In genomic region chr4:24576276-24576675, GRCh38 we compare ENCODE assay signal across 20 cellular contexts. TPM values are rescaled to one million over a fixed set of nuclear protein-coding genes. Genes with fewer than 3 reads are reported as not detected.
A peak's percentile ranks its signal among the peaks of the same experiment; 100 is the strongest.
DNase-seq lines count a peak whose midpoint lies in the region; ATAC-seq, FAIRE-seq and TF ChIP-seq lines count a peak whose summit lies in the region.
"Had no signal": no experiment of that assay in that cellular context is flagged by ENCODE, and none has a peak within 500 bp of the region (broad histone marks: within the 10 kb centered on the region; RNA-seq: fewer than 3 reads in every experiment).

No MANE protein-coding gene starts in this region.

- CTCF ChIA-PET in CD4-positive, alpha-beta T cell (lab: Charles Lee): interaction anchor here (1.2 kb wide), 1 partner anchor 36 kb away, joined by 3 read pairs; no protein-coding TSS in a partner anchor
- CTCF ChIA-PET in GM12878 (lab: Yijun Ruan, JAX): interaction anchor here (2.8 kb wide), 1 partner anchor 25 kb away, joined by 9 read pairs; no protein-coding TSS in a partner anchor

- FAIRE-seq in GM12891 (lab: Jason Lieb, UNC) (peak; percentile 60), GM12878 (lab: Jason Lieb, UNC) (no peak)

- H3K9me3 Mint-ChIP-seq in CD4-positive, alpha-beta T cell: no peaks in the 10 kb centered on the region
- H3K9me3 Mint-ChIP-seq in nephron progenitor cell: peaks cover 38% of the 10 kb centered on the region

- no peak for DNase-seq in CD4-positive, alpha-beta T cell
- DNase-seq in GM12891 (ENCODE audit: insufficient read length, low spot score) (no peak), GM12878 (ENCODE audit: low read depth, low spot score) (no peak), nephron progenitor cell (no peak), mucosa of gallbladder (ENCODE audit: low spot score) (no peak), cortex of kidney (lab: John Stamatoyannopoulos, UW) (no peak)
- DNase-seq: DMS79, GM23248, KG1, MV-4-11, NCI-H1417, NCI-H187 treated with DMSO at 0.1 percent for 48 hours, NCI-H226, NCI-H524 treated with DMSO at 0.1 percent for 48 hours, PC-3, RPMI8226, SHP77 treated with DMSO at 0.1 percent for 48 hours, SK-N-SH had no signal

- H3K4me3 ChIP-seq in GM12878: no peak overlapping the region
- H3K4me3 ChIP-seq: BLaER1 treated with 17β-estradiol and CSF1 and Interleukin-3, amounts not matched to agents 10 nM and 100 nM; GM23248 had no signal

- WGBS in GM12878 (ENCODE audit: insufficient coverage, insufficient replicate concordance, low lambda C conversion rate, missing lambda C conversion rate): over 99% methylated on average over 17 of the region's 17 CpGs

- no TSS peak for BruUV-seq in GM12878 (replicated peaks; lab: Mats Ljungman, UMichigan)

- H3K79me2 ChIP-seq in GM12878 (ENCODE audit: control insufficient read depth, insufficient read depth, low read length): peaks cover 96% of the 10 kb centered on the region

- peaks cover 83% of the 10 kb centered on the region for H3K4me1 Mint-ChIP-seq in CD4-positive, alpha-beta T cell (ENCODE audit: low read depth)
- peaks cover 11% of the 10 kb centered on the region for H3K4me1 Mint-ChIP-seq in nephron progenitor cell

- H3K9ac ChIP-seq in GM12878 (ENCODE audit: control insufficient read depth, insufficient read depth, low read length): no peak overlapping the region
- H3K9ac ChIP-seq: BLaER1 treated with 17β-estradiol and CSF1 and Interleukin-3, amounts not matched to agents 10 nM and 100 nM; GM23248; SK-N-SH had no signal

- intact Hi-C loops in CD4-positive, alpha-beta T cell (cut with DNase I, micrococcal nuclease): no loop called here
- intact Hi-C loops in GM12878 (cut with micrococcal nuclease; ENCODE audit: unreplicated experiment): loop anchor here (5.0 kb wide), 1 partner anchor 34 kb away; no protein-coding TSS in a partner anchor

- peaks cover 83% of the 10 kb centered on the region for H3K36me3 Mint-ChIP-seq in CD4-positive, alpha-beta T cell (ENCODE audit: low read depth)
- peaks cover 98% of the 10 kb centered on the region for H3K36me3 Mint-ChIP-seq in nephron progenitor cell (ENCODE audit: low read depth)

- in situ Hi-C loops in GM12878 (cut with MboI): loop anchor here (25.0 kb wide), 1 partner anchor 1239 kb away; no protein-coding TSS in a partner anchor

- H3K27me3 Mint-ChIP-seq in CD4-positive, alpha-beta T cell: no peaks in the 10 kb centered on the region
- H3K27me3 Mint-ChIP-seq in nephron progenitor cell (ENCODE audit: low read depth, poor library complexity): no peaks in the 10 kb centered on the region

- TF ChIP-seq EP300 in GM12878 (IDR thresholded peaks at IDR 0.05; ENCODE audit: borderline replicate concordance in 1 of 2, control insufficient read depth in 1 of 2, low read depth in 2 of 2, low read length in 2 of 2): no peak

- peaks cover 3 to 45% of the 10 kb centered on the region in 2 experiments for H3K36me3 ChIP-seq in GM12878 (ENCODE audit: control insufficient read depth in 2 of 2, insufficient read depth in 2 of 2, low read length in 1 of 2)

- H3K9me3 ChIP-seq in CD4-positive, alpha-beta T cell (ENCODE audit: control insufficient read depth, low read length): no peaks in the 10 kb centered on the region
- no peaks in the 10 kb centered on the region; the same call in none of the 3 replicates for H3K9me3 ChIP-seq in GM12878 (replicated peaks; ENCODE audit: control insufficient read depth, insufficient read depth, low read length)
- H3K9me3 ChIP-seq: SK-N-SH had no signal

- SMC1A ChIA-PET in GM12878 (lab: Charles Lee; ENCODE audit: uncharacterized antibody, unreplicated experiment): no interaction called here

- TF ChIP-seq RAD21 in GM12878 (IDR thresholded peaks at IDR 0.05; ENCODE audit: insufficient read depth, low read depth, low read length): no peak

- H3K27me3 ChIP-seq in CD4-positive, alpha-beta T cell (ENCODE audit: control insufficient read depth, insufficient read depth, low read length): no peaks in the 10 kb centered on the region
- no peaks in the 10 kb centered on the region for H3K27me3 ChIP-seq in GM12878 (replicated peaks in 1 of 2; ENCODE audit: control insufficient read depth in 2 of 2, insufficient read depth in 2 of 2, low read length in 1 of 2)
- H3K27me3 ChIP-seq: BLaER1 treated with 17β-estradiol and CSF1 and Interleukin-3, amounts not matched to agents 10 nM and 100 nM had no signal

- RAD21 ChIA-PET in GM12878 (lab: Charles Lee; ENCODE audit: unreplicated experiment): no interaction called here

- POLR2A ChIA-PET in CD4-positive, alpha-beta T cell (lab: Charles Lee): interaction anchor here (4.7 kb wide), 1 partner anchor 9 kb away, joined by 24 read pairs; the partner anchor contains the start of gene DHX15
- POLR2A ChIA-PET in GM12878 (lab: Charles Lee): no interaction called here

- H3K4me3 Mint-ChIP-seq in CD4-positive, alpha-beta T cell: no peak overlapping the region
- no peak overlapping the region for H3K4me3 Mint-ChIP-seq in nephron progenitor cell

- peaks cover 3% of the 10 kb centered on the region for H3K4me1 ChIP-seq in GM12878 (ENCODE audit: control insufficient read depth, insufficient read depth, low read length)

- H2AFZ ChIP-seq in GM12878 (ENCODE audit: control insufficient read depth, low read depth, low read length): no peak overlapping the region
- H2AFZ ChIP-seq: GM23248 had no signal

- H3K4me2 ChIP-seq in GM12878 (ENCODE audit: control insufficient read depth, insufficient read depth): peak overlapping the region; percentile 55
- H3K4me2 ChIP-seq: BLaER1 treated with 17β-estradiol and CSF1 and Interleukin-3, amounts not matched to agents 10 nM and 100 nM; SK-N-SH had no signal

- TF ChIP-seq POLR2A in GM12891 (IDR thresholded peaks at IDR 0.05; ENCODE audit: low read depth, low read length) (no peak), GM12878 (IDR thresholded peaks at IDR 0.05; ENCODE audit: low read depth, low read length) (no peak)

- no peak overlapping the region for H3K27ac ChIP-seq in CD4-positive, alpha-beta T cell (ENCODE audit: low read depth, low read length)
- no peak overlapping the region for H3K27ac ChIP-seq in GM12878 (ENCODE audit: control insufficient read depth, insufficient read depth)
- H3K27ac ChIP-seq: BLaER1 treated with 17β-estradiol and CSF1 and Interleukin-3, amounts not matched to agents 10 nM and 100 nM; GM23248 had no signal

- no peak for TF ChIP-seq CTCF in CD4-positive, alpha-beta T cell (IDR thresholded peaks at IDR 0.05)
- TF ChIP-seq CTCF in GM12878 (IDR thresholded peaks at IDR 0.05 in 2 of 3, conservative IDR thresholded peaks at IDR 0.05 in 1 of 3; ENCODE audit: control insufficient read depth in 2 of 3, extremely low read depth in 1 of 3, insufficient read depth in 1 of 3, low read depth in 3 of 3, low read length in 3 of 3) (no peak), nephron progenitor cell (IDR thresholded peaks at IDR 0.05) (no peak)

- ATAC-seq in CD4-positive, alpha-beta T cell (ENCODE audit: poor library complexity): no peak
- ATAC-seq in GM12878 (no peak), GM18517 (IDR thresholded peaks at IDR 0.05; ENCODE audit: unreplicated experiment) (no peak)
- ATAC-seq: PC-3 had no signal

- H4K20me1 ChIP-seq in GM12878 (ENCODE audit: control insufficient read depth, insufficient read depth): peaks cover 18% of the 10 kb centered on the region; the same call in 1 of the 2 replicates

- H3K27ac Mint-ChIP-seq in CD4-positive, alpha-beta T cell: peak overlapping the region; percentile 40
- H3K27ac Mint-ChIP-seq in nephron progenitor cell: peak overlapping the region; percentile 91

TF ChIP-seq in GM12891, 5 proteins besides CTCF, POLR2A, EP300 and RAD21:
- TF ChIP-seq POLR2AphosphoS5 (IDR thresholded peaks at IDR 0.05; ENCODE audit: low read depth, low read length) (no peak), TAF1 (IDR thresholded peaks at IDR 0.05; ENCODE audit: low read depth, low read length) (no peak), POU2F2 (IDR thresholded peaks at IDR 0.05; ENCODE audit: low read depth, low read length) (no peak), SPI1 (IDR thresholded peaks at IDR 0.05; ENCODE audit: low read depth, low read length) (no peak), PAX5 (IDR thresholded peaks at IDR 0.05; ENCODE audit: insufficient read depth, low read length, severe bottlenecking) (no peak)

TF ChIP-seq in GM12878, 131 proteins besides CTCF, POLR2A, EP300 and RAD21:
- TF ChIP-seq BRCA1 (IDR thresholded peaks at IDR 0.05; ENCODE audit: low read depth, low read length): no peak
TF ChIP-seq in GM12878: peak in this region for 0.

RNA-seq across cellular contexts. Expression of gene DHX15, which starts 8.1 kb away (rescaled TPM):
- total RNA-seq in CD4-positive, alpha-beta T cell: 100 to 1,000 TPM; 208 to 209 TPM
- 107 TPM for polyA plus RNA-seq in GM12891 (2012; ENCODE audit: low read depth, missing spikeins)
- 593 and 596 TPM in 2 replicates for total RNA-seq in GM12878 (2013; cell fraction: nucleolus; rRNA removed)
- total RNA-seq in GM12878 (2014; rRNA removed): 269 and 322 TPM in 2 replicates
- 223 and 228 TPM in 2 replicates for total RNA-seq in GM12878 (2014; rRNA removed; fragmentation: Illumina TruSeq; extraction: Trizol)
- total RNA-seq in GM12878 (2021): 166 and 167 TPM in 2 replicates
- polyA plus RNA-seq in GM12878 (2011; ENCODE audit: low read depth): 104 TPM
- 242 and 333 TPM in 2 replicates for polyA plus RNA-seq in GM12878 (2011; rRNA removed)
- polyA plus RNA-seq in GM12878 (2011; cell fraction: cytosol; rRNA removed): 92.7 and 108 TPM in 2 replicates
- 256 and 313 TPM in 2 replicates for polyA plus RNA-seq in GM12878 (2011; cell fraction: nucleus; rRNA removed)
- 107 and 121 TPM in 2 replicates for polyA plus RNA-seq in GM12878 (2012)
- 201 and 240 TPM in 2 replicates for polyA plus RNA-seq in GM12878 (2014; fragmentation: Illumina TruSeq; extraction: Trizol)
- 100 to 1,000 TPM; 177 to 181 TPM for polyA plus RNA-seq in GM12878 (2014; fragmentation: Nextera tagmentation; extraction: Ambion mirVana)
- polyA plus RNA-seq in GM12878 (2014; rRNA removed): 147 and 166 TPM in 2 replicates
- 100 to 1,000 TPM; 179 to 186 TPM for polyA plus RNA-seq in GM12878 (2016; fragmentation: Nextera tagmentation; extraction: Ambion mirVana)
- polyA minus RNA-seq in GM12878 (2011; rRNA and poly(A)+ RNA removed): 190 and 275 TPM in 2 replicates
- 59.9 and 67.4 TPM in 2 replicates for polyA minus RNA-seq in GM12878 (2011; cell fraction: cytosol; rRNA and poly(A)+ RNA removed)
- polyA minus RNA-seq in GM12878 (2011; cell fraction: nucleus; rRNA and poly(A)+ RNA removed): 224 and 298 TPM in 2 replicates
- 84.5 TPM for total RNA-seq in mucosa of gallbladder
